In genomic region chr22:18906896-18907295, GRCh38 we compare ENCODE assay signal across 15 cellular contexts. TPM values are rescaled to one million over a fixed set of nuclear protein-coding genes. Genes with fewer than 3 reads are reported as not detected.
DNase-seq lines count a peak whose midpoint lies in the region; ATAC-seq and TF ChIP-seq lines count a peak whose summit lies in the region.
"Had no signal": no experiment of that assay in that cellular context is flagged by ENCODE, and none has a peak within 500 bp of the region (broad histone marks: within the 10 kb centered on the region; RNA-seq: fewer than 3 reads in every experiment).

No MANE protein-coding gene starts in this region.

- no peaks in the 10 kb centered on the region for H3K27me3 Mint-ChIP-seq in stimulated activated naive B cell treated with anti-CD40 and anti-IgM and Interleukin-4, amounts not matched to agents 10 μg/mL and 1 μg/mL and 100 μg/mL, for 72 hours
- H3K27me3 Mint-ChIP-seq: CD4-positive, CD25-positive, alpha-beta regulatory T cell had no signal

- H3K27me3 ChIP-seq in heart right ventricle = no peaks in the 10 kb centered on the region
- H3K27me3 ChIP-seq in HCT116 (ENCODE audit: insufficient read depth, low read length) = no peaks in the 10 kb centered on the region
- H3K27me3 ChIP-seq in left lung = no peaks in the 10 kb centered on the region

- no peaks in the 10 kb centered on the region for H3K79me2 ChIP-seq in HCT116 (ENCODE audit: insufficient read depth, low read length)

- no peaks in the 10 kb centered on the region for H4K20me1 ChIP-seq in HCT116 (ENCODE audit: insufficient read depth)

- ATAC-seq in heart right ventricle = peak; percentile 2 to 42 (median 26)
- peak; percentile 46 for ATAC-seq in HCT116
- peak; percentile 26 for ATAC-seq in left lung
- peak; percentile 13 to 28 for ATAC-seq in stimulated activated naive B cell treated with anti-CD40 and anti-IgM and Interleukin-4, amounts not matched to agents 10 μg/mL and 1 μg/mL and 100 μg/mL, for 72 hours (replicated peaks)
- ATAC-seq in HG03460 (IDR thresholded peaks at IDR 0.05; ENCODE audit: unreplicated experiment) = no peak
- no peak for ATAC-seq in GM18520 (IDR thresholded peaks at IDR 0.05; ENCODE audit: unreplicated experiment)

- intact Hi-C loops in heart right ventricle (cut with DNase I) = no loop called here
- intact Hi-C loops in cardiac septum (cut with DNase I) = no loop called here
- intact Hi-C loops in HCT116 (cut with micrococcal nuclease) = no loop called here
- intact Hi-C loops in left lung (cut with DNase I) = no loop called here

- H3K4me1 Mint-ChIP-seq in stimulated activated naive B cell treated with anti-CD40 and anti-IgM and Interleukin-4, amounts not matched to agents 10 μg/mL and 1 μg/mL and 100 μg/mL, for 72 hours = no peaks in the 10 kb centered on the region
- H3K4me1 Mint-ChIP-seq: CD4-positive, CD25-positive, alpha-beta regulatory T cell had no signal

- H2AFZ ChIP-seq in HCT116 (ENCODE audit: low read depth, low read length, poor library complexity, severe bottlenecking) = no peak overlapping the region

- TF ChIP-seq CTCF in heart right ventricle (IDR thresholded peaks at IDR 0.05) (no peak), HCT116 (IDR thresholded peaks at IDR 0.05 in 2 of 3, conservative IDR thresholded peaks at IDR 0.05 in 1 of 3; ENCODE audit: borderline replicate concordance in 1 of 3, insufficient read depth in 1 of 3, low read depth in 2 of 3, low read length in 2 of 3) (no peak), left lung (IDR thresholded peaks at IDR 0.05) (no peak)

- H3K9me3 ChIP-seq in heart right ventricle (no peaks in the 10 kb centered on the region), HCT116 (ENCODE audit: control insufficient read depth in 1 of 2, insufficient read depth in 1 of 2, low read depth in 1 of 2, low read length in 2 of 2) (no peaks in the 10 kb centered on the region), left lung (no peaks in the 10 kb centered on the region)

- H3K4me2 ChIP-seq in HCT116 (ENCODE audit: low read length) = no peak overlapping the region

- WGBS in heart right ventricle, 2 donors = 43 to 54% methylated on average over 6 to 7 of the region's 13 CpGs

- H3K4me3 Mint-ChIP-seq in stimulated activated naive B cell treated with anti-CD40 and anti-IgM and Interleukin-4, amounts not matched to agents 10 μg/mL and 1 μg/mL and 100 μg/mL, for 72 hours = no peak overlapping the region
- H3K4me3 Mint-ChIP-seq: CD4-positive, CD25-positive, alpha-beta regulatory T cell had no signal

- H3K9me2 ChIP-seq in HCT116 (ENCODE audit: insufficient read depth) = no peaks in the 10 kb centered on the region

- no peak overlapping the region for H3K9ac ChIP-seq in HCT116 (ENCODE audit: low read length)

- CTCF ChIA-PET in HCT116 (lab: Charles Lee) = interaction anchor here (1.4 to 1.5 kb wide), 2 partner anchors 22 to 30 kb away, joined by 3 read pairs; no protein-coding TSS in a partner anchor

- no TSS peak for BruUV-seq in HCT116 (replicated peaks; lab: Mats Ljungman, UMichigan)

- H3K36me3 ChIP-seq in heart right ventricle (no peaks in the 10 kb centered on the region), HCT116 (ENCODE audit: control insufficient read depth in 1 of 2, insufficient read depth in 2 of 2, low read length in 2 of 2) (no peaks in the 10 kb centered on the region), left lung (no peaks in the 10 kb centered on the region)

- H3K9me3 Mint-ChIP-seq in stimulated activated naive B cell treated with anti-CD40 and anti-IgM and Interleukin-4, amounts not matched to agents 10 μg/mL and 1 μg/mL and 100 μg/mL, for 72 hours = no peaks in the 10 kb centered on the region
- H3K9me3 Mint-ChIP-seq: CD4-positive, CD25-positive, alpha-beta regulatory T cell had no signal

- POLR2A ChIA-PET in HCT116 (lab: Charles Lee) = no interaction called here

- H3K27ac Mint-ChIP-seq in stimulated activated naive B cell treated with anti-CD40 and anti-IgM and Interleukin-4, amounts not matched to agents 10 μg/mL and 1 μg/mL and 100 μg/mL, for 72 hours = no peak overlapping the region
- H3K27ac Mint-ChIP-seq: CD4-positive, CD25-positive, alpha-beta regulatory T cell had no signal

- TF ChIP-seq POLR2A in HCT116 (IDR thresholded peaks at IDR 0.05; ENCODE audit: borderline replicate concordance, extremely low read depth, insufficient read depth, insufficient read length) = no peak

- H3K36me3 Mint-ChIP-seq in stimulated activated naive B cell treated with anti-CD40 and anti-IgM and Interleukin-4, amounts not matched to agents 10 μg/mL and 1 μg/mL and 100 μg/mL, for 72 hours = no peaks in the 10 kb centered on the region
- H3K36me3 Mint-ChIP-seq: CD4-positive, CD25-positive, alpha-beta regulatory T cell had no signal

- H3K27ac ChIP-seq in heart right ventricle (no peak overlapping the region), HCT116 (ENCODE audit: low read depth, low read length) (no peak overlapping the region), left lung (no peak overlapping the region)

- H3K4me1 ChIP-seq in heart right ventricle = no peaks in the 10 kb centered on the region
- H3K4me1 ChIP-seq in HCT116 (ENCODE audit: control insufficient read depth in 1 of 2, insufficient read depth in 2 of 2, low read length in 2 of 2) = no peaks in the 10 kb centered on the region
- H3K4me1 ChIP-seq in left lung = no peaks in the 10 kb centered on the region

- H3K4me3 ChIP-seq in heart right ventricle (no peak overlapping the region), HCT116 (replicated peaks in 1 of 2; ENCODE audit: low read depth in 1 of 2, low read length in 2 of 2) (no peak overlapping the region), left lung (no peak overlapping the region)
- H3K4me3 ChIP-seq: GM12878 had no signal

- DNase-seq in heart right ventricle = no peak
- no peak for DNase-seq in cardiac septum (ENCODE audit: low spot score)
- DNase-seq in HCT116 (ENCODE audit: low read depth, low spot score) = no peak
- DNase-seq in left lung = no peak
- no peak for DNase-seq in stimulated activated naive B cell treated with anti-CD40 and anti-IgM and Interleukin-4, amounts not matched to agents 10 μg/mL and 1 μg/mL and 100 μg/mL, for 72 hours
- no peak for DNase-seq in NCI-H2171 treated with DMSO at 0.1 percent for 48 hours (lab: John Stamatoyannopoulos, UW)
- DNase-seq: AML-193; CD4-positive, CD25-positive, alpha-beta regulatory T cell; DMS79; NCI-H146; NCI-H226; NCI-H69 had no signal

- no peak for TF ChIP-seq RAD21 in HCT116 (IDR thresholded peaks at IDR 0.05; ENCODE audit: low read depth)

- RAD21 ChIA-PET in HCT116 (lab: Charles Lee; ENCODE audit: low non-redundant PET in 1 of 2, low total read pairs in 2 of 2, uncharacterized antibody in 2 of 2, unreplicated experiment in 2 of 2) = no interaction called here

TF ChIP-seq in HCT116, 20 proteins besides CTCF, POLR2A, EP300 and RAD21 (continues in another document):
- TF ChIP-seq, protein P1, sequence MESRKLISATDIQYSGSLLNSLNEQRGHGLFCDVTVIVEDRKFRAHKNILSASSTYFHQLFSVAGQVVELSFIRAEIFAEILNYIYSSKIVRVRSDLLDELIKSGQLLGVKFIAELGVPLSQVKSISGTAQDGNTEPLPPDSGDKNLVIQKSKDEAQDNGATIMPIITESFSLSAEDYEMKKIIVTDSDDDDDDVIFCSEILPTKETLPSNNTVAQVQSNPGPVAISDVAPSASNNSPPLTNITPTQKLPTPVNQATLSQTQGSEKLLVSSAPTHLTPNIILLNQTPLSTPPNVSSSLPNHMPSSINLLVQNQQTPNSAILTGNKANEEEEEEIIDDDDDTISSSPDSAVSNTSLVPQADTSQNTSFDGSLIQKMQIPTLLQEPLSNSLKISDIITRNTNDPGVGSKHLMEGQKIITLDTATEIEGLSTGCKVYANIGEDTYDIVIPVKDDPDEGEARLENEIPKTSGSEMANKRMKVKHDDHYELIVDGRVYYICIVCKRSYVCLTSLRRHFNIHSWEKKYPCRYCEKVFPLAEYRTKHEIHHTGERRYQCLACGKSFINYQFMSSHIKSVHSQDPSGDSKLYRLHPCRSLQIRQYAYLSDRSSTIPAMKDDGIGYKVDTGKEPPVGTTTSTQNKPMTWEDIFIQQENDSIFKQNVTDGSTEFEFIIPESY (IDR thresholded peaks at IDR 0.05; ENCODE audit: extremely low read depth, insufficient replicate concordance, low read length) = no peak
- TF ChIP-seq, protein P2, sequence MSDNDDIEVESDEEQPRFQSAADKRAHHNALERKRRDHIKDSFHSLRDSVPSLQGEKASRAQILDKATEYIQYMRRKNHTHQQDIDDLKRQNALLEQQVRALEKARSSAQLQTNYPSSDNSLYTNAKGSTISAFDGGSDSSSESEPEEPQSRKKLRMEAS (IDR thresholded peaks at IDR 0.05) = no peak
- no peak for TF ChIP-seq SP1 (IDR thresholded peaks at IDR 0.05; ENCODE audit: low read depth)
- no peak for TF ChIP-seq CBX3 (IDR thresholded peaks at IDR 0.05; ENCODE audit: low read depth)
- no peak for TF ChIP-seq SIN3A (IDR thresholded peaks at IDR 0.05; ENCODE audit: low read depth)
- TF ChIP-seq POLR2AphosphoS5 (IDR thresholded peaks at IDR 0.05; ENCODE audit: low read depth, low read length) = no peak
- TF ChIP-seq ELF1 (IDR thresholded peaks at IDR 0.05; ENCODE audit: borderline replicate concordance, low read depth) = no peak

RNA-seq across cellular contexts. Expression of gene DGCR6, which starts 0.8 kb away (rescaled TPM):
- 10 to 100 TPM in 3 of 10 donors, 1 to 10 TPM in 7; 5.6 to 17.5 (median 8.0) TPM for total RNA-seq in heart right ventricle
- polyA plus RNA-seq in heart right ventricle = 10 to 100 TPM in 1 of 2 donors, 1 to 10 TPM in 1; 4.4 to 12.2 TPM
- 7.6 TPM for total RNA-seq in cardiac septum
- 4.6 TPM for total RNA-seq in HCT116 (2021; ENCODE audit: unreplicated experiment)
- polyA plus RNA-seq in HCT116 (2012) = 1.7 and 2.3 TPM in 2 replicates
- 1 to 10 TPM; 1.7 to 6.1 TPM for total RNA-seq in left lung

RNA-seq across cellular contexts. Expression of gene PRODH, which starts 29.2 kb away (rescaled TPM):
- total RNA-seq in heart right ventricle = 10 to 100 TPM in 2 of 10 donors, 1 to 10 TPM in 8; 1.2 to 23.7 (median 6.4) TPM
- 10 to 100 TPM in 1 of 2 donors, 1 to 10 TPM in 1; 4.1 to 14.4 TPM for polyA plus RNA-seq in heart right ventricle
- 3.0 TPM for total RNA-seq in cardiac septum
- total RNA-seq in HCT116 (2021; ENCODE audit: unreplicated experiment) = 3.2 TPM
- 0.96 and 2.7 TPM in 2 replicates for polyA plus RNA-seq in HCT116 (2012)
- 10 to 100 TPM; 20.6 to 77.9 TPM for total RNA-seq in left lung
- total RNA-seq: CD4-positive, CD25-positive, alpha-beta regulatory T cell had no signal
- polyA plus RNA-seq: CD4-positive, CD25-positive, alpha-beta regulatory T cell had no signal

Comparison
In these comparisons a context has a peak if more than half of its experiments do, and no peak if none do; other contexts are left out.
1. ATAC-seq: peak in heart right ventricle (8 of 8), HCT116 (single experiment), left lung (single experiment) and stimulated activated naive B cell treated with anti-CD40 and anti-IgM and Interleukin-4, amounts not matched to agents 10 μg/mL and 1 μg/mL and 100 μg/mL, for 72 hours (2 of 2); none in HG03460 (single experiment) and GM18520 (single experiment).